In genomic region chr1:19462781-19463180, GRCh38 we compare ENCODE assay signal across 1 cellular context.
TF ChIP-seq lines count a peak whose summit lies in the region.

No MANE protein-coding gene starts in this region.

TF ChIP-seq in WTC11, 78 proteins besides CTCF, POLR2A, EP300 and RAD21 (continued from another document):
- no peak for TF ChIP-seq EMX1 (CRISPR knock-in tag; IDR thresholded peaks at IDR 0.05)
- no peak for TF ChIP-seq PRRX2 (CRISPR knock-in tag; IDR thresholded peaks at IDR 0.05)
